19 cellular contexts compared by ENCODE assay signal in the genomic region with DNA sequence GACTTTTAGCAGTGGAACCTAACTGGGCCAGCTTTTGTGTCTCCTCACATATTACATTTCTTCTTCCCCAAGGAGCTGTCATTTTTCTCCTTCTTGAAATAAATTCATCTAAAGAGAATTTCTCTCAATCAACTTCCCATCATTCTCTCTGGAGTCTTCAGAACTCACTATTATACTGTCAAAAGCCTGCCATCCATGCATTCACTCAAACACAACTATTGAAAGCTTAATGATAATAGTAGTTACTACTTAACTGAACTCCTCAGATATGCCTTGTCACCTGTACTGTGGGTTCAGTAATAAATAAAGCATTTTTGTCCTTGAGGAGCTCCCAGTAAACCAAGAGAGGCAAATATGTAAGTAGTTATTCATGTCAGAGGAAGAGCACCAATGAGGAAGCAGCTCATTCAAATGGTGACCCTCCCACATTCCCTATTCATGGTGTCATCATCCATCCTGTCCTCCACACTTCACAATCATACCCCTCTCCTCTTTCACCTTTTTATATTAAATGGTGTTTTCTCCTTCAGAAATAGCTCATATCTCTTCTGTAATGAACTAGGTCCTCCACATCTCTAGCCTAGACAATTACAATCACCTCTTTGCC.
DNase-seq lines count a peak whose midpoint lies in the region; ATAC-seq, FAIRE-seq and TF ChIP-seq lines count a peak whose summit lies in the region.
"Had no signal": no experiment of that assay in that cellular context is flagged by ENCODE, and none has a peak within 500 bp of the region (broad histone marks: within the 10 kb centered on the region; RNA-seq: fewer than 3 reads in every experiment).

No MANE protein-coding gene starts in this region.

- H3K36me3 ChIP-seq in bronchial epithelial cell (ENCODE audit: control insufficient read depth, insufficient read depth, low read length) = no peaks in the 10 kb centered on the region
- no peaks in the 10 kb centered on the region for H3K36me3 ChIP-seq in gastrocnemius medialis
- H3K36me3 ChIP-seq: SJCRH30 had no signal

- no peak for TF ChIP-seq CTCF in bronchial epithelial cell (IDR thresholded peaks at IDR 0.05; ENCODE audit: insufficient read depth, low read length, severe bottlenecking)
- TF ChIP-seq CTCF in gastrocnemius medialis (IDR thresholded peaks at IDR 0.05 in 4 of 5, conservative IDR thresholded peaks at IDR 0.05 in 1 of 5) = no peak

- no peak for TF ChIP-seq POLR2A in gastrocnemius medialis (IDR thresholded peaks at IDR 0.05)

- H3K27me3 ChIP-seq in bronchial epithelial cell (ENCODE audit: control insufficient read depth, insufficient read depth, low read length) (no peaks in the 10 kb centered on the region), gastrocnemius medialis (no peaks in the 10 kb centered on the region)
- H3K27me3 ChIP-seq: SJCRH30 had no signal

- DNase-seq in ACHN = peak; percentile 22
- peak; percentile 78 for DNase-seq in HT1080 (ENCODE audit: low read depth)
- peak; percentile 61 for DNase-seq in bronchial epithelial cell (ENCODE audit: low read depth)
- DNase-seq in kidney tubule cell (ENCODE audit: low spot score) = peak; percentile 82
- DNase-seq in pons (ENCODE audit: low spot score) = no peak
- DNase-seq in gastrocnemius medialis = no peak
- DNase-seq in NCI-H446 treated with DMSO at 0.1 percent for 48 hours (lab: John Stamatoyannopoulos, UW) = no peak
- DNase-seq: C1 segment of cervical spinal cord, HFFc6, KG1, NCI-H1048, NCI-H146, NCI-H2081 treated with DMSO at 0.1 percent for 48 hours, NCI-H524, SJCRH30 had no signal

- ATAC-seq in GM21737 (IDR thresholded peaks at IDR 0.05; ENCODE audit: unreplicated experiment) = no peak
- no peak for ATAC-seq in gastrocnemius medialis
- ATAC-seq: HepG2 had no signal

- H3K4me3 ChIP-seq in bronchial epithelial cell (ENCODE audit: low read depth, low read length) (no peak overlapping the region), gastrocnemius medialis (no peak overlapping the region)
- H3K4me3 ChIP-seq: SJCRH30 had no signal

- no peaks in the 10 kb centered on the region for H3K9me3 ChIP-seq in gastrocnemius medialis
- H3K9me3 ChIP-seq: SJCRH30 had no signal

- no peak overlapping the region for H3K27ac ChIP-seq in gastrocnemius medialis
- H3K27ac ChIP-seq: SJCRH30 had no signal

- H3K4me1 ChIP-seq in gastrocnemius medialis = no peaks in the 10 kb centered on the region
- H3K4me1 ChIP-seq: SJCRH30 had no signal

- intact Hi-C loops in gastrocnemius medialis (cut with DNase I; ENCODE audit: low total_unique reads) = no loop called here

- FAIRE-seq in bronchial epithelial cell (lab: Jason Lieb, UNC) = no peak
- FAIRE-seq: A204.1, H54, HepG2 had no signal

- in situ Hi-C loops in ACHN (cut with HindIII; ENCODE audit: low pct_ligation_motif_present, low pct_unique_long_range_greater_than_20kb, low sequenced_read_pairs) (no loop called here), gastrocnemius medialis (cut with MboI; ENCODE audit: low sequenced_read_pairs in 4 of 4) (no loop called here)

Comparison
In these comparisons a context has a peak if more than half of its experiments do, and no peak if none do; other contexts are left out.
1. DNase-seq: peak in ACHN (single experiment), HT1080 (single experiment), bronchial epithelial cell (single experiment) and kidney tubule cell (single experiment); none in pons (single experiment), gastrocnemius medialis (0 of 2) and NCI-H446 treated with DMSO at 0.1 percent for 48 hours (single experiment).